In the genomic region with DNA sequence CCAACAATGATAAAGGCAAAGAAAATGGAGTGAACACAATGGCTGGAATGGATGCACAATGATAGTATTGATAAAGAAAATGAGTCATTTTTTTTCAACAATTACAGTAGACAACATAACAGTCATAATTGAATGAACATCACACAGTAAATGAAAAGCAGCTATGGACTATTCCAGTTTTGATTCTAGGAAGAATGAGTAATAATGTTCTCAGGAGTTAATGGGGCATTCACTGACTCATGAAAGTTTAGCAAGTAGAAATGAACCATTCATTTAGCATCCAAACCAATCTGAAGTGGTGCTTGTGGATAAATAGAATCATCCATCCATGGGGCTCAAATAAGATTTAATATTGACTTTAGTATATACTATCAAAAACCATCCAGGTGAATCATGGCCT, we compare ENCODE assay signal across 15 cellular contexts.
DNase-seq lines count a peak whose midpoint lies in the region; ATAC-seq, FAIRE-seq and TF ChIP-seq lines count a peak whose summit lies in the region.
"Had no signal": no experiment of that assay in that cellular context is flagged by ENCODE, and none has a peak within 500 bp of the region (broad histone marks: within the 10 kb centered on the region; RNA-seq: fewer than 3 reads in every experiment).

No MANE protein-coding gene starts in this region.

- H3K9me3 ChIP-seq in adipocyte (ENCODE audit: control insufficient read depth, low read length) (no peaks in the 10 kb centered on the region), keratinocyte (ENCODE audit: control insufficient read depth, low read depth, low read length) (no peaks in the 10 kb centered on the region), mucosa of descending colon (no peaks in the 10 kb centered on the region)

- H3K9ac ChIP-seq in adipocyte (ENCODE audit: low read length) (no peak overlapping the region), keratinocyte (ENCODE audit: control insufficient read depth, extremely low read depth, insufficient read depth, low read length) (no peak overlapping the region)

- H3K27ac ChIP-seq in keratinocyte (ENCODE audit: control insufficient read depth, insufficient read depth, low read length): no peak overlapping the region
- H3K27ac ChIP-seq: 22Rv1 had no signal

- FAIRE-seq in keratinocyte (lab: Jason Lieb, UNC): peak; percentile 69

- no peaks in the 10 kb centered on the region for H3K79me2 ChIP-seq in keratinocyte (ENCODE audit: control insufficient read depth, insufficient read depth, low read length)

- intact Hi-C loops in mucosa of descending colon (cut with DNase I, micrococcal nuclease): no loop called here

- ATAC-seq in mucosa of descending colon (no peak), HG02885 (IDR thresholded peaks at IDR 0.05; ENCODE audit: poor library complexity, unreplicated experiment) (no peak)

- no peaks in the 10 kb centered on the region for H4K20me1 ChIP-seq in keratinocyte (ENCODE audit: control insufficient read depth, extremely low read depth, insufficient read depth, low read length)

- no peak overlapping the region for H3K4me3 ChIP-seq in adipocyte (ENCODE audit: low read length)
- no peak overlapping the region for H3K4me3 ChIP-seq in keratinocyte (ENCODE audit: control insufficient read depth in 2 of 3, extremely low read depth in 1 of 3, insufficient read depth in 2 of 3, low read depth in 1 of 3, low read length in 3 of 3)
- no peak overlapping the region for H3K4me3 ChIP-seq in mucosa of descending colon

- H3K4me2 ChIP-seq in keratinocyte (ENCODE audit: control insufficient read depth, extremely low read depth, insufficient read depth, low read depth, low read length): no peak overlapping the region

- H3K27me3 ChIP-seq in adipocyte (replicated peaks; ENCODE audit: control insufficient read depth, insufficient read depth, low read length): no peaks in the 10 kb centered on the region
- H3K27me3 ChIP-seq in keratinocyte (ENCODE audit: control insufficient read depth, extremely low read depth, insufficient read depth, low read length): no peaks in the 10 kb centered on the region

- dilution Hi-C loops in keratinocyte (cut with MboI; ENCODE audit: extremely low pct_ligation_motif_present, low sequenced_read_pairs): no loop called here

- H2AFZ ChIP-seq in keratinocyte (ENCODE audit: control insufficient read depth, low read length): peak overlapping the region; percentile 15

- peaks cover 4% of the 10 kb centered on the region for H3K4me1 ChIP-seq in adipocyte (ENCODE audit: control insufficient read depth, insufficient read depth, low read length)
- peaks cover 18% of the 10 kb centered on the region for H3K4me1 ChIP-seq in keratinocyte (ENCODE audit: control insufficient read depth, extremely low read depth, insufficient read depth, low read length)
- H3K4me1 ChIP-seq in mucosa of descending colon (ENCODE audit: low read depth): no peaks in the 10 kb centered on the region

- no peaks in the 10 kb centered on the region for H3K9me1 ChIP-seq in keratinocyte (ENCODE audit: control insufficient read depth, extremely low read depth, insufficient read depth, low read length)

- H3K36me3 ChIP-seq in adipocyte (ENCODE audit: control insufficient read depth, insufficient read depth, low read length, severe bottlenecking) (no peaks in the 10 kb centered on the region), keratinocyte (ENCODE audit: control insufficient read depth in 2 of 2, extremely low read depth in 1 of 2, insufficient read depth in 2 of 2, low read length in 2 of 2) (no peaks in the 10 kb centered on the region), mucosa of descending colon (ENCODE audit: low read depth) (no peaks in the 10 kb centered on the region)

- DNase-seq in DMS153 (lab: John Stamatoyannopoulos, UW) (peak; percentile 32), DMS153 treated with DMSO at 0.1 percent for 48 hours (lab: John Stamatoyannopoulos, UW; ENCODE audit: unreplicated experiment) (no peak), NCI-H1105 treated with DMSO at 0.1 percent for 48 hours (lab: John Stamatoyannopoulos, UW) (peak; percentile 82), adipocyte (ENCODE audit: low read depth) (peak; percentile 51), keratinocyte (ENCODE audit: low read depth, low spot score) (peak; percentile 33), mucosa of descending colon (no peak)
- no peak for DNase-seq in central memory CD4-positive, alpha-beta T cell
- DNase-seq: activated CD4-positive, alpha-beta memory T cell treated with anti-CD3 and anti-CD28 coated beads for 36 hours; activated naive CD8-positive, alpha-beta T cell treated with anti-CD3 and anti-CD28 coated beads, Interleukin-2, amount 10 ng/mL, durations not matched to agents 7 days and 5 days; DND-41; naive B cell; NCI-H526 treated with DMSO at 0.1 percent for 48 hours; small intestine had no signal

- no peak for TF ChIP-seq CTCF in keratinocyte (optimal IDR thresholded peaks at IDR 0.05 in 1 of 3, IDR thresholded peaks at IDR 0.05 in 1 of 3, conservative IDR thresholded peaks at IDR 0.05 in 1 of 3; ENCODE audit: extremely low read depth in 1 of 3, insufficient read depth in 2 of 3, low read length in 3 of 3)
- no peak for TF ChIP-seq CTCF in mucosa of descending colon (IDR thresholded peaks at IDR 0.05)

Comparison
In these comparisons a context has a peak if more than half of its experiments do, and no peak if none do; other contexts are left out.
1. DNase-seq: peak in DMS153 (single experiment), NCI-H1105 treated with DMSO at 0.1 percent for 48 hours (single experiment), adipocyte (single experiment) and keratinocyte (single experiment); none in DMS153 treated with DMSO at 0.1 percent for 48 hours (single experiment), mucosa of descending colon (0 of 3) and central memory CD4-positive, alpha-beta T cell (single experiment).